In the genomic region with DNA sequence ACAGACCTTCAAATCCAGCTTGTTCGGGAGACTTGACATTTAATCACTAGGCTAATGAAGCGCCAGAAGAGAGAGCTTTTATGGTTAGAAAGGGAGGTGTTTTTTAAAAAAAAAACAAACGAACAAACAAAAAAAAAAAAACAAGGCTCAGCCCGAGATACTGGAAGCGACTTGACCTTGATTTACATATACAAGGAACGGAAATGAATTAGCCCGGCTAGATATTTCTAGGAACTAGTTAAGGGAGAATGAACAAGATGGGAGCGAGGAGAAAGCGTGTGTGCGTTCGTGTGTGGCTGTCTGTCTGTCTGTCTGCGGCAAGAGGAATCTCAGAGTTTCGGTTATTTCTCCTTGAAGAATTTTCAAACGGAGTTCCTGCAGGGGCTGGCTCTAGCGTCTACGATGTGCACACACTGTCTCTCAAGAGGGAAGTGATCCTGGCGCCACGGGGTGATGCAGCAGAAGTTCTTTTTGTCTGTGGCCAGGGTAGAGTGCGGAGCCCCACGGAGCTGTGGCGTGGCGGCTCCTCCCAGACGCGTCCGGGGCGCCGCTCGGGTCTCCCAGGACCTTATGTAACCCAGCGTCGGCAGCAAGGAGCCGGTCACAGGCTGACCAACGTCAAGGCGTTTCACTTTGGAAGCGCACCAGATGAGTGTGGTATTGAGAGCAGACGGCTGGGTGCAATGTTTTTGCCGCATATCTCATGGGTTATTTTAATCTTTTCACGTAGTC, we compare ENCODE assay signal across 8 cellular contexts. TPM values are rescaled to one million over a fixed set of nuclear protein-coding genes. Genes with fewer than 3 reads are reported as not detected.
DNase-seq lines count a peak whose midpoint lies in the region; ATAC-seq and TF ChIP-seq lines count a peak whose summit lies in the region.

No MANE protein-coding gene starts in this region.

- peak overlapping the region; percentile 72 for H3K9ac ChIP-seq in OCI-LY3 (ENCODE audit: low read length)
- H3K9ac ChIP-seq in neural progenitor cell: no peak overlapping the region

- H3K27me3 Mint-ChIP-seq in CD14-positive monocyte (ENCODE audit: low read depth in 3 of 3): peaks cover 35 to 51% (median 40%) of the 10 kb centered on the region in 3 donors
- peaks cover 7% of the 10 kb centered on the region for H3K27me3 Mint-ChIP-seq in neural progenitor cell (ENCODE audit: insufficient read depth, low read depth)

- peak overlapping the region; percentile 38 for H3K27ac ChIP-seq in OCI-LY3 (ENCODE audit: low read length)
- H3K27ac ChIP-seq in neural progenitor cell: no peak overlapping the region
- H3K27ac ChIP-seq in aorta (ENCODE audit: low read depth in 1 of 2, low read length in 2 of 2): peak overlapping the region in 1 of 2 donors; percentile 79

- peaks cover 26% of the 10 kb centered on the region for H3K4me1 ChIP-seq in OCI-LY3 (ENCODE audit: low read length)
- peaks cover 8% of the 10 kb centered on the region for H3K4me1 ChIP-seq in neural progenitor cell
- H3K4me1 ChIP-seq in aorta (ENCODE audit: control insufficient read depth in 1 of 2, insufficient read depth in 2 of 2, low read length in 2 of 2): peaks cover 0 to 3% of the 10 kb centered on the region in 2 donors

- ATAC-seq in GM19324 (IDR thresholded peaks at IDR 0.05; ENCODE audit: low FRiP score, unreplicated experiment): peak; percentile 86
- peak; percentile 92 for ATAC-seq in HG03432 (IDR thresholded peaks at IDR 0.05; ENCODE audit: unreplicated experiment)
- ATAC-seq in aorta (ENCODE audit: low FRiP score): peak; percentile 94

- H3K36me3 ChIP-seq in OCI-LY3 (replicated peaks; ENCODE audit: low read depth, low read length) (no peaks in the 10 kb centered on the region), neural progenitor cell (no peaks in the 10 kb centered on the region), aorta (ENCODE audit: control insufficient read depth in 1 of 2, insufficient read depth in 2 of 2, low read length in 1 of 2) (no peaks in the 10 kb centered on the region)

- H3K36me3 Mint-ChIP-seq in CD14-positive monocyte (peaks cover 0 to 6% of the 10 kb centered on the region in 2 donors), neural progenitor cell (no peaks in the 10 kb centered on the region)

- 2 to 3% methylated on average over 37 of the region's 37 CpGs for WGBS in aorta, 2 donors

- H3K4me1 Mint-ChIP-seq in CD14-positive monocyte (peaks cover 31% of the 10 kb centered on the region), neural progenitor cell (peaks cover 9% of the 10 kb centered on the region)

- H3K79me2 ChIP-seq in OCI-LY3 (ENCODE audit: low read length) (no peaks in the 10 kb centered on the region), neural progenitor cell (ENCODE audit: low read depth) (no peaks in the 10 kb centered on the region)

- no peaks in the 10 kb centered on the region for H3F3A ChIP-seq in neural progenitor cell (ENCODE audit: low read depth)

- TF ChIP-seq CTCF in CD14-positive monocyte (IDR thresholded peaks at IDR 0.05): no peak
- no peak for TF ChIP-seq CTCF in OCI-LY3 (IDR thresholded peaks at IDR 0.05; ENCODE audit: low read depth, low read length)
- no peak for TF ChIP-seq CTCF in neural progenitor cell (IDR thresholded peaks at IDR 0.05)

- DNase-seq in CD14-positive monocyte (ENCODE audit: low spot score): peak; percentile 87
- DNase-seq in activated naive CD4-positive, alpha-beta T cell treated with anti-CD3 and anti-CD28 coated beads, Interleukin-2, amount 50 U/mL, for 16 hours: peak; percentile 23
- DNase-seq in globus pallidus (ENCODE audit: low spot score): peak; percentile 67
- peak; percentile 36 for DNase-seq in neural progenitor cell (ENCODE audit: low spot score)
- peak; percentile 88 to 90 for DNase-seq in aorta

- H3K4me3 ChIP-seq in OCI-LY3 (ENCODE audit: low read length) (peak overlapping the region; percentile 82), neural progenitor cell (peak overlapping the region; percentile 35), aorta (ENCODE audit: low read length in 2 of 2) (peak overlapping the region; percentile 54 to 88)

- H4K20me1 ChIP-seq in OCI-LY3 (ENCODE audit: insufficient read depth, low read length) (no peaks in the 10 kb centered on the region), neural progenitor cell (ENCODE audit: low read depth) (no peaks in the 10 kb centered on the region)

- H3K9me3 ChIP-seq in OCI-LY3 (ENCODE audit: insufficient read depth, low read length) (no peaks in the 10 kb centered on the region), neural progenitor cell (ENCODE audit: low read depth) (no peaks in the 10 kb centered on the region), aorta (ENCODE audit: control insufficient read depth, low read length) (no peaks in the 10 kb centered on the region)

- H2AFZ ChIP-seq in OCI-LY3 (ENCODE audit: low read depth, low read length) (peak overlapping the region; percentile 93), neural progenitor cell (replicated peaks) (peak overlapping the region; percentile 53)

- intact Hi-C loops in CD14-positive monocyte (cut with micrococcal nuclease): no loop called here
- intact Hi-C loops in aorta (cut with DNase I): loop anchor here in 1 of 2 donors (2.0 kb wide), 1 partner anchor 19 kb away; the partner anchor contains the start of gene SOCS2

- H3K27ac Mint-ChIP-seq in CD14-positive monocyte (peak overlapping the region; percentile 21 to 84 (median 61)), neural progenitor cell (peak overlapping the region; percentile 17)

- H3K4me3 Mint-ChIP-seq in CD14-positive monocyte (peak overlapping the region; percentile 80 to 92), neural progenitor cell (peak overlapping the region; percentile 86)

- H3K9me3 Mint-ChIP-seq in CD14-positive monocyte (peaks cover 0 to 3% (median 0%) of the 10 kb centered on the region in 7 donors), neural progenitor cell (peaks cover 4% of the 10 kb centered on the region)

- H3K27me3 ChIP-seq in OCI-LY3 (ENCODE audit: low read depth, low read length) (no peaks in the 10 kb centered on the region), neural progenitor cell (peaks cover 43% of the 10 kb centered on the region), aorta (ENCODE audit: control insufficient read depth in 1 of 2, insufficient read depth in 2 of 2, low read length in 1 of 2) (no peaks in the 10 kb centered on the region)

- peak overlapping the region; percentile 74 for H3K4me2 ChIP-seq in OCI-LY3 (ENCODE audit: low read length)
- H3K4me2 ChIP-seq in neural progenitor cell: peak overlapping the region; percentile 77

RNA-seq across cellular contexts. Expression of gene SOCS2, which starts 18.8 kb away (rescaled TPM):
- polyA plus RNA-seq in CD14-positive monocyte (under 1 TPM; 0.18 to 0.22 TPM), aorta (10 to 100 TPM; 14.3 to 24.7 TPM)
- total RNA-seq in neural progenitor cell (ENCODE audit: low replicate concordance) (3.5 and 4.9 TPM in 2 replicates), aorta (10 to 100 TPM; 22.5 to 27.1 TPM)

Comparison
In these comparisons a context has a peak if more than half of its experiments do, and no peak if none do; other contexts are left out.
1. DNase-seq: peak in every context shown above with its lines; median percentile 89 in aorta; 87 in CD14-positive monocyte; 67 in globus pallidus; 36 in neural progenitor cell; 23 in activated naive CD4-positive, alpha-beta T cell treated with anti-CD3 and anti-CD28 coated beads, Interleukin-2, amount 50 U/mL, for 16 hours.